Comparison of ENCODE assay signal across 8 cellular contexts in the genomic region with DNA sequence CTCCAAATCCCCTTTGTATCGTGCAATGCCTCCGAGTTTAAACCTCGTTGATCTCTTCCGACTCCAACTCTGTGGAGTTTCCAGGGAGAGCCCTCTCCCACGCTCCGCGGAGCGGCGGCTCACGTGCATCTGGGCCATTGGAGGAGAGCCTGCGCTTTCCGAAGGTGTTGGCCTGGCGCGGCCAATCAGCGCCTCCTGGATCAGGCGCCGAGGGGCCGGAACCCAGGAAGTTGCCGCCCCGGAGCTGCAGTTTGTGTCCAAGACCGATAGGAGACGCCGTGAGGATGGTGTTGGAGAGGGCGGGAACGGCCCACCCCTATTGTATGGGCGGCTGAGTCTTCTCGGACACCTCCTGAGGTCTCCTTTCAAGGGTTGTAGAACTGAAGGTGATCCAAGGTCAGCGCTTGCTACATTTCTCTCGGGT.
DNase-seq lines count a peak whose midpoint lies in the region; ATAC-seq and TF ChIP-seq lines count a peak whose summit lies in the region.

No MANE protein-coding gene starts in this region.

- H3K4me3 Mint-ChIP-seq in stimulated activated naive B cell treated with anti-CD40 and anti-IgM and Interleukin-4, amounts not matched to agents 10 μg/mL and 1 μg/mL and 100 μg/mL, for 72 hours: peak overlapping the region; percentile 39 to 57

- DNase-seq in NCI-H524 (lab: John Stamatoyannopoulos, UW) (peak; percentile 22 to 69), coronary artery (ENCODE audit: low spot score) (peak; percentile 94), kidney tubule cell (ENCODE audit: low spot score) (peak; percentile 60), cerebellar cortex (ENCODE audit: low spot score) (no peak), amniotic stem cell (lab: John Stamatoyannopoulos, UW) (no peak)
- DNase-seq in stimulated activated naive B cell treated with anti-CD40 and anti-IgM and Interleukin-4, amounts not matched to agents 10 μg/mL and 1 μg/mL and 100 μg/mL, for 72 hours: no peak

- ATAC-seq in stimulated activated naive B cell treated with anti-CD40 and anti-IgM and Interleukin-4, amounts not matched to agents 10 μg/mL and 1 μg/mL and 100 μg/mL, for 72 hours (replicated peaks): no peak
- ATAC-seq in HG02759 (IDR thresholded peaks at IDR 0.05; ENCODE audit: unreplicated experiment): no peak
- ATAC-seq in GM21447 (IDR thresholded peaks at IDR 0.05; ENCODE audit: unreplicated experiment): no peak

- H3K4me3 ChIP-seq in coronary artery: peak overlapping the region; percentile 88

- peak overlapping the region; percentile 83 to 87 for H3K27ac ChIP-seq in coronary artery

- H3K4me1 Mint-ChIP-seq in stimulated activated naive B cell treated with anti-CD40 and anti-IgM and Interleukin-4, amounts not matched to agents 10 μg/mL and 1 μg/mL and 100 μg/mL, for 72 hours: peaks cover 11 to 20% of the 10 kb centered on the region in 2 donors

- H3K9me3 Mint-ChIP-seq in stimulated activated naive B cell treated with anti-CD40 and anti-IgM and Interleukin-4, amounts not matched to agents 10 μg/mL and 1 μg/mL and 100 μg/mL, for 72 hours: no peaks in the 10 kb centered on the region

- H3K36me3 Mint-ChIP-seq in stimulated activated naive B cell treated with anti-CD40 and anti-IgM and Interleukin-4, amounts not matched to agents 10 μg/mL and 1 μg/mL and 100 μg/mL, for 72 hours: no peaks in the 10 kb centered on the region

- peak; percentile 85 for TF ChIP-seq CTCF in coronary artery (IDR thresholded peaks at IDR 0.05)

- H3K27ac Mint-ChIP-seq in stimulated activated naive B cell treated with anti-CD40 and anti-IgM and Interleukin-4, amounts not matched to agents 10 μg/mL and 1 μg/mL and 100 μg/mL, for 72 hours: peak overlapping the region; percentile 88

- peaks cover 55 to 83% of the 10 kb centered on the region in 2 donors for H3K27me3 Mint-ChIP-seq in stimulated activated naive B cell treated with anti-CD40 and anti-IgM and Interleukin-4, amounts not matched to agents 10 μg/mL and 1 μg/mL and 100 μg/mL, for 72 hours

Comparison
In these comparisons a context has a peak if more than half of its experiments do, and no peak if none do; other contexts are left out.
1. DNase-seq: peak in NCI-H524 (2 of 2), coronary artery (single experiment) and kidney tubule cell (single experiment); none in stimulated activated naive B cell treated with anti-CD40 and anti-IgM and Interleukin-4, amounts not matched to agents 10 μg/mL and 1 μg/mL and 100 μg/mL, for 72 hours (single experiment), cerebellar cortex (single experiment) and amniotic stem cell (single experiment).